11 cellular contexts compared by ENCODE assay signal in the genomic region with DNA sequence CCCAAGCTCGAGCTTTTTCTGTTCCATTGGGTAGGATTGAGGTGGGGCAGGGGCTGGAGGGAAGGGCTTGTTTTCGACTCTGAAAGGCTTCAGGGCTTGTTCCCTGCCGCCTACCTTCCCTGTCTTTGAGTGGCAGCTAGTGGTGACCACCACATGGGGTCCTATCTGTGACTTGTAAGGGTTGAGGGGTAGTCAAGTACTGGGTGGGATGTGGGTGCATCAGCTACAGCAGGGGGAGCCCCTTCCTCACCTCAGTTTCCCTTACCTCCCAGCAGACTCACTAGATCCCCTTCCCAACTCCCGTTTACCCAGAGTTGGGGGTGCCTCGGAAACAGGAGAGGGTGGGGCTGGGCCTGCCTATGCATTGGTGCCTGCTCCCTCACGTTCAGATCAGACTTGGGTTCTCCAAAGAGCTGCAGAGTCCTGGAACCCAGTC. TPM values are rescaled to one million over a fixed set of nuclear protein-coding genes. Genes with fewer than 3 reads are reported as not detected.
DNase-seq lines count a peak whose midpoint lies in the region; ATAC-seq and TF ChIP-seq lines count a peak whose summit lies in the region.
"Had no signal": no experiment of that assay in that cellular context is flagged by ENCODE, and none has a peak within 500 bp of the region (broad histone marks: within the 10 kb centered on the region; RNA-seq: fewer than 3 reads in every experiment).

No MANE protein-coding gene starts in this region.

- TF ChIP-seq CTCF in CD4-positive, alpha-beta T cell (IDR thresholded peaks at IDR 0.05): no peak
- no peak for TF ChIP-seq CTCF in chondrocyte (IDR thresholded peaks at IDR 0.05)
- TF ChIP-seq CTCF in tibial artery (IDR thresholded peaks at IDR 0.05): no peak

- no peaks in the 10 kb centered on the region for H3K9me3 ChIP-seq in CD4-positive, alpha-beta T cell (ENCODE audit: control insufficient read depth, low read length)
- H3K9me3 ChIP-seq in HUES48 (ENCODE audit: control insufficient read depth, insufficient read depth, low read length) (no peaks in the 10 kb centered on the region), tibial artery (no peaks in the 10 kb centered on the region)
- H3K9me3 ChIP-seq: thoracic aorta had no signal

- no peak overlapping the region for H3K9ac ChIP-seq in HUES48 (ENCODE audit: low read depth, low read length)

- peak overlapping the region; percentile 61 for H3K4me3 ChIP-seq in HUES48 (ENCODE audit: low read depth, low read length)
- no peak overlapping the region for H3K4me3 ChIP-seq in tibial artery

- H3K27ac ChIP-seq in CD4-positive, alpha-beta T cell (ENCODE audit: low read depth, low read length): no peak overlapping the region
- H3K27ac ChIP-seq in HUES48 (ENCODE audit: low read depth, low read length) (no peak overlapping the region), tibial artery (no peak overlapping the region)
- H3K27ac ChIP-seq: thoracic aorta had no signal

- H3K27me3 Mint-ChIP-seq in CD4-positive, alpha-beta T cell: peaks cover 60% of the 10 kb centered on the region
- no peaks in the 10 kb centered on the region for H3K27me3 Mint-ChIP-seq in chondrocyte (ENCODE audit: low read depth)
- peaks cover 30 to 45% of the 10 kb centered on the region in 2 donors for H3K27me3 Mint-ChIP-seq in natural killer cell treated with Interleukin-12 subunit alpha and Interleukin-12 subunit beta and Interleukin-15 and Interleukin-18, amount 100 ng/mL, for 72 hours

- intact Hi-C loops in CD4-positive, alpha-beta T cell (cut with DNase I, micrococcal nuclease): loop anchor here in 1 of 2 experiments (10.0 kb wide), 4 partner anchors 298 to 1808 kb away; partner anchors contain the start of genes CFAP57, EBNA1BP2 and YBX1
- intact Hi-C loops in tibial artery (cut with DNase I; ENCODE audit: low total_unique reads): loop anchor here (2.0 kb wide), 1 partner anchor 14 kb away; no protein-coding TSS in a partner anchor

- H3K27me3 ChIP-seq in CD4-positive, alpha-beta T cell (ENCODE audit: control insufficient read depth, insufficient read depth, low read length): peaks cover 49% of the 10 kb centered on the region
- H3K27me3 ChIP-seq in HUES48 (ENCODE audit: control insufficient read depth, insufficient read depth, low read length) (peaks cover 62% of the 10 kb centered on the region), tibial artery (peaks cover 0 to 18% of the 10 kb centered on the region in 2 donors)

- H3K4me3 Mint-ChIP-seq in CD4-positive, alpha-beta T cell: peak overlapping the region; percentile 54
- peak overlapping the region; percentile 65 for H3K4me3 Mint-ChIP-seq in chondrocyte (ENCODE audit: unreplicated experiment)
- peak overlapping the region; percentile 36 for H3K4me3 Mint-ChIP-seq in natural killer cell treated with Interleukin-12 subunit alpha and Interleukin-12 subunit beta and Interleukin-15 and Interleukin-18, amount 100 ng/mL, for 72 hours
- H3K4me3 Mint-ChIP-seq: activated T-helper 17 cell treated with anti-CD3 and anti-CD28 coated beads, Interleukin-2, amount 50 U/mL, for 72 hours had no signal

- H3K36me3 ChIP-seq in HUES48 (ENCODE audit: control insufficient read depth, insufficient read depth, low read length) (no peaks in the 10 kb centered on the region), tibial artery (no peaks in the 10 kb centered on the region)
- H3K36me3 ChIP-seq: thoracic aorta had no signal

- CTCF ChIA-PET in CD4-positive, alpha-beta T cell (lab: Charles Lee): no interaction called here

- POLR2A ChIA-PET in CD4-positive, alpha-beta T cell (lab: Charles Lee): no interaction called here

- ATAC-seq in CD4-positive, alpha-beta T cell (ENCODE audit: poor library complexity): no peak
- no peak for ATAC-seq in natural killer cell treated with Interleukin-12 subunit alpha and Interleukin-12 subunit beta and Interleukin-15 and Interleukin-18, amount 100 ng/mL, for 72 hours
- ATAC-seq in GM18498 (IDR thresholded peaks at IDR 0.05; ENCODE audit: unreplicated experiment): no peak
- ATAC-seq in HG03159 (IDR thresholded peaks at IDR 0.05; ENCODE audit: unreplicated experiment): no peak
- ATAC-seq: activated T-helper 17 cell treated with anti-CD3 and anti-CD28 coated beads, Interleukin-2, amount 50 U/mL, for 72 hours had no signal

- peaks cover 10% of the 10 kb centered on the region for H3K4me1 Mint-ChIP-seq in CD4-positive, alpha-beta T cell (ENCODE audit: low read depth)
- H3K4me1 Mint-ChIP-seq in chondrocyte (ENCODE audit: low read depth): peaks cover 32% of the 10 kb centered on the region
- H3K4me1 Mint-ChIP-seq in natural killer cell treated with Interleukin-12 subunit alpha and Interleukin-12 subunit beta and Interleukin-15 and Interleukin-18, amount 100 ng/mL, for 72 hours (ENCODE audit: low read depth in 2 of 2): peaks cover 4 to 7% of the 10 kb centered on the region in 2 donors
- H3K4me1 Mint-ChIP-seq: activated T-helper 17 cell treated with anti-CD3 and anti-CD28 coated beads, Interleukin-2, amount 50 U/mL, for 72 hours had no signal

- no peaks in the 10 kb centered on the region for H3K36me3 Mint-ChIP-seq in CD4-positive, alpha-beta T cell (ENCODE audit: low read depth)
- no peaks in the 10 kb centered on the region for H3K36me3 Mint-ChIP-seq in chondrocyte (ENCODE audit: low read depth)
- H3K36me3 Mint-ChIP-seq in natural killer cell treated with Interleukin-12 subunit alpha and Interleukin-12 subunit beta and Interleukin-15 and Interleukin-18, amount 100 ng/mL, for 72 hours: no peaks in the 10 kb centered on the region

- no peaks in the 10 kb centered on the region for H3K9me3 Mint-ChIP-seq in CD4-positive, alpha-beta T cell
- no peaks in the 10 kb centered on the region for H3K9me3 Mint-ChIP-seq in chondrocyte (ENCODE audit: low read depth)
- no peaks in the 10 kb centered on the region for H3K9me3 Mint-ChIP-seq in natural killer cell treated with Interleukin-12 subunit alpha and Interleukin-12 subunit beta and Interleukin-15 and Interleukin-18, amount 100 ng/mL, for 72 hours
- H3K9me3 Mint-ChIP-seq: activated T-helper 17 cell treated with anti-CD3 and anti-CD28 coated beads, Interleukin-2, amount 50 U/mL, for 72 hours had no signal

- H3K27ac Mint-ChIP-seq in CD4-positive, alpha-beta T cell: no peak overlapping the region
- H3K27ac Mint-ChIP-seq in chondrocyte (ENCODE audit: unreplicated experiment): no peak overlapping the region
- H3K27ac Mint-ChIP-seq in natural killer cell treated with Interleukin-12 subunit alpha and Interleukin-12 subunit beta and Interleukin-15 and Interleukin-18, amount 100 ng/mL, for 72 hours: no peak overlapping the region

- H3K4me1 ChIP-seq in HUES48 (ENCODE audit: control insufficient read depth, insufficient read depth, low read length) (peaks cover 48% of the 10 kb centered on the region), tibial artery (peaks cover 0 to 34% (median 22%) of the 10 kb centered on the region in 4 donors)

- no peak for DNase-seq in CD4-positive, alpha-beta T cell
- DNase-seq in chondrocyte (ENCODE audit: low spot score) (no peak), NCI-H510A treated with DMSO at 0.1 percent for 48 hours (lab: John Stamatoyannopoulos, UW) (no peak), tibial artery (no peak)
- no peak for DNase-seq in natural killer cell treated with Interleukin-12 subunit alpha and Interleukin-12 subunit beta and Interleukin-15 and Interleukin-18, amount 100 ng/mL, for 72 hours (ENCODE audit: low spot score)

RNA-seq across cellular contexts. Expression of gene FOXO6, which starts 5.9 kb away (rescaled TPM):
- total RNA-seq in CD4-positive, alpha-beta T cell: 1 to 10 TPM; 1.2 to 2.2 TPM
- 1.1 to 3.2 TPM (median 1.7 TPM) in 3 replicates for total RNA-seq in chondrocyte
- not detected for total RNA-seq in natural killer cell treated with Interleukin-12 subunit alpha and Interleukin-12 subunit beta and Interleukin-15 and Interleukin-18, amount 100 ng/mL, for 72 hours
- total RNA-seq: OCI-LY7 had no signal
